In the genomic region with DNA sequence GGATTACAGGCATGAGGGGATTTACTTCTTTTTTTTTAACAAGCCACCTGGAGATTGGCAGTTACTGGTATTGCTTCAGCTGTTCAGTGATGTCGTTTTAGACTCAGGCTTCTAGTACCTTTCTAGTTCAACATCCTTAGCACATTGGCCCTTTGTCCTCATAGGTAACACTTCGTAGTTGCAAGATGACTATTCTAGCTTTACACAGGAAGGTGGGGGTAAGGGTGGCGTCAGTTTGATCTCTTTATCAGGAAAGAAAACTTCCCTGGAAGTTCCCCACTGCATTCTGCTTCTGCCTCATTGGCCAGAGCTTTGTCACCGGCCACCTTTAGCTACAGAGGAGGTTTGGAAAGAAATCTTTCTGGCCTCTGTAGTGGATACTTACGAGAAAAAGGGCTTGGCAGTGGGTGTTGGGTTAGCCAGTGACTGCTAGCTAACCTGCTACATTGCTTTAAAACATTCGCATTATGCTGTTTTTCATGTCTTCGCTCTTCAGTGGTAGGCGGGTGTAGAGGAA, we compare ENCODE assay signal across 10 cellular contexts. TPM values are rescaled to one million over a fixed set of nuclear protein-coding genes. Genes with fewer than 3 reads are reported as not detected.
A peak's percentile ranks its signal among the peaks of the same experiment; 100 is the strongest.
DNase-seq lines count a peak whose midpoint lies in the region; ATAC-seq and TF ChIP-seq lines count a peak whose summit lies in the region.
"Had no signal": no experiment of that assay in that cellular context is flagged by ENCODE, and none has a peak within 500 bp of the region (broad histone marks: within the 10 kb centered on the region; RNA-seq: fewer than 3 reads in every experiment).

No MANE protein-coding gene starts in this region.

- DNase-seq in activated T-cell treated with anti-CD3 and anti-CD28 coated beads for 48 hours (ENCODE audit: low read depth) (peak; percentile 33), Calu3 (no peak), HUDEP-2 (lab: John Stamatoyannopoulos, UW; ENCODE audit: unreplicated experiment in 76 of 76) (no peak), head of caudate nucleus (no peak)
- DNase-seq in activated T-cell treated with anti-CD3 and anti-CD28 coated beads, Interleukin-2, amount 50 U/mL, for 1 hour = no peak
- no peak for DNase-seq in effector memory CD4-positive, alpha-beta T cell
- peak; percentile 48 for DNase-seq in stimulated activated naive B cell treated with anti-CD40 and anti-IgM and Interleukin-4, amounts not matched to agents 10 μg/mL and 1 μg/mL and 100 μg/mL, for 72 hours
- DNase-seq: NCI-H1694 treated with DMSO at 0.1 percent for 48 hours, SK-N-SH had no signal

- H3K36me3 Mint-ChIP-seq in stimulated activated naive B cell treated with anti-CD40 and anti-IgM and Interleukin-4, amounts not matched to agents 10 μg/mL and 1 μg/mL and 100 μg/mL, for 72 hours = peaks cover 27 to 58% of the 10 kb centered on the region in 2 donors
- no peaks in the 10 kb centered on the region for H3K36me3 Mint-ChIP-seq in Calu3 (ENCODE audit: insufficient read depth, unreplicated experiment)

- peak overlapping the region; percentile 91 for H3K27ac Mint-ChIP-seq in stimulated activated naive B cell treated with anti-CD40 and anti-IgM and Interleukin-4, amounts not matched to agents 10 μg/mL and 1 μg/mL and 100 μg/mL, for 72 hours
- H3K27ac Mint-ChIP-seq in Calu3 (ENCODE audit: unreplicated experiment) = no peak overlapping the region

- no TSS peak for BruUV-seq in Calu3 (replicated peaks; lab: Mats Ljungman, UMichigan)

- H3K4me3 Mint-ChIP-seq in stimulated activated naive B cell treated with anti-CD40 and anti-IgM and Interleukin-4, amounts not matched to agents 10 μg/mL and 1 μg/mL and 100 μg/mL, for 72 hours = peak overlapping the region; percentile 25 to 68
- no peak overlapping the region for H3K4me3 Mint-ChIP-seq in Calu3 (ENCODE audit: low read depth, unreplicated experiment)

- ATAC-seq in stimulated activated naive B cell treated with anti-CD40 and anti-IgM and Interleukin-4, amounts not matched to agents 10 μg/mL and 1 μg/mL and 100 μg/mL, for 72 hours (replicated peaks) = peak; percentile 75 to 95

- intact Hi-C loops in Calu3 (cut with micrococcal nuclease; ENCODE audit: unreplicated experiment) = no loop called here
- intact Hi-C loops in head of caudate nucleus (cut with DNase I) = no loop called here

- H3K27ac ChIP-seq in HUES48 (ENCODE audit: low read depth, low read length) = peak overlapping the region; percentile 23
- peak overlapping the region; percentile 18 for H3K27ac ChIP-seq in effector memory CD4-positive, alpha-beta T cell (ENCODE audit: insufficient read depth, low read length, poor library complexity, severe bottlenecking)

- no peak overlapping the region for H3K4me3 ChIP-seq in HUES48 (ENCODE audit: low read depth, low read length)
- H3K4me3 ChIP-seq in effector memory CD4-positive, alpha-beta T cell (ENCODE audit: insufficient read depth, low read depth, low read length, poor library complexity, severe bottlenecking) = no peak overlapping the region

- no peaks in the 10 kb centered on the region for H3K36me3 ChIP-seq in HUES48 (ENCODE audit: control insufficient read depth, insufficient read depth, low read length)
- peaks cover 15% of the 10 kb centered on the region for H3K36me3 ChIP-seq in effector memory CD4-positive, alpha-beta T cell (ENCODE audit: control insufficient read depth, insufficient read depth, low read length)

- no peaks in the 10 kb centered on the region for H3K27me3 Mint-ChIP-seq in stimulated activated naive B cell treated with anti-CD40 and anti-IgM and Interleukin-4, amounts not matched to agents 10 μg/mL and 1 μg/mL and 100 μg/mL, for 72 hours
- H3K27me3 Mint-ChIP-seq in Calu3 (ENCODE audit: unreplicated experiment) = no peaks in the 10 kb centered on the region

- no peaks in the 10 kb centered on the region for H3K9me3 Mint-ChIP-seq in stimulated activated naive B cell treated with anti-CD40 and anti-IgM and Interleukin-4, amounts not matched to agents 10 μg/mL and 1 μg/mL and 100 μg/mL, for 72 hours
- H3K9me3 Mint-ChIP-seq in Calu3 (ENCODE audit: low read depth, unreplicated experiment) = no peaks in the 10 kb centered on the region

- no peak for TF ChIP-seq CTCF in Calu3 (IDR thresholded peaks at IDR 0.05; ENCODE audit: unreplicated experiment)

- H3K4me1 ChIP-seq in HUES48 (ENCODE audit: control insufficient read depth, insufficient read depth, low read length) = no peaks in the 10 kb centered on the region
- H3K4me1 ChIP-seq in effector memory CD4-positive, alpha-beta T cell (ENCODE audit: control insufficient read depth, insufficient read depth, low read length, poor library complexity, severe bottlenecking) = peaks cover 4% of the 10 kb centered on the region

- H3K9ac ChIP-seq in HUES48 (ENCODE audit: low read depth, low read length) = no peak overlapping the region
- H3K9ac ChIP-seq: SK-N-SH had no signal

- H3K9me3 ChIP-seq in HUES48 (ENCODE audit: control insufficient read depth, insufficient read depth, low read length) = no peaks in the 10 kb centered on the region
- no peaks in the 10 kb centered on the region for H3K9me3 ChIP-seq in effector memory CD4-positive, alpha-beta T cell (ENCODE audit: control insufficient read depth, low read length)
- H3K9me3 ChIP-seq: SK-N-SH had no signal

- peaks cover 24 to 32% of the 10 kb centered on the region in 2 donors for H3K4me1 Mint-ChIP-seq in stimulated activated naive B cell treated with anti-CD40 and anti-IgM and Interleukin-4, amounts not matched to agents 10 μg/mL and 1 μg/mL and 100 μg/mL, for 72 hours
- no peaks in the 10 kb centered on the region for H3K4me1 Mint-ChIP-seq in Calu3 (ENCODE audit: low read depth, unreplicated experiment)

- CTCF ChIA-PET in Calu3 (lab: Charles Lee) = interaction anchor here (0.6 kb wide), 1 partner anchor 55 kb away, joined by 4 read pairs; no protein-coding TSS in a partner anchor

- H3K27me3 ChIP-seq in HUES48 (ENCODE audit: control insufficient read depth, insufficient read depth, low read length) = no peaks in the 10 kb centered on the region
- H3K27me3 ChIP-seq in effector memory CD4-positive, alpha-beta T cell (replicated peaks; ENCODE audit: control insufficient read depth, insufficient read depth, low read length, poor library complexity, severe bottlenecking) = no peaks in the 10 kb centered on the region

RNA-seq across cellular contexts. Expression of a gene that starts 40.7 kb away (rescaled TPM):
- 59.2 and 61.4 TPM in 2 replicates for total RNA-seq in Calu3 (2022)

RNA-seq across cellular contexts. Expression of a gene that starts 47.4 kb away (rescaled TPM):
- 27.3 and 32.0 TPM in 2 replicates for total RNA-seq in Calu3 (2022)

Comparison
In these comparisons a context has a peak if more than half of its experiments do, and no peak if none do; other contexts are left out.
1. DNase-seq: peak in activated T-cell treated with anti-CD3 and anti-CD28 coated beads for 48 hours (single experiment) and stimulated activated naive B cell treated with anti-CD40 and anti-IgM and Interleukin-4, amounts not matched to agents 10 μg/mL and 1 μg/mL and 100 μg/mL, for 72 hours (single experiment); none in activated T-cell treated with anti-CD3 and anti-CD28 coated beads, Interleukin-2, amount 50 U/mL, for 1 hour (single experiment), effector memory CD4-positive, alpha-beta T cell (0 of 3), Calu3 (single experiment), HUDEP-2 (0 of 76) and head of caudate nucleus (0 of 42).